ENCODE assay signal across 17 cellular contexts in genomic region chr19:7445104-7445503, GRCh38. TPM values are rescaled to one million over a fixed set of nuclear protein-coding genes. Genes with fewer than 3 reads are reported as not detected.
DNase-seq lines count a peak whose midpoint lies in the region; ATAC-seq lines count a peak whose summit lies in the region.
"Had no signal": no experiment of that assay in that cellular context is flagged by ENCODE, and none has a peak within 500 bp of the region (broad histone marks: within the 10 kb centered on the region; RNA-seq: fewer than 3 reads in every experiment).

No MANE protein-coding gene starts in this region.

- no peaks in the 10 kb centered on the region for H3K9me3 Mint-ChIP-seq in activated naive CD8-positive, alpha-beta T cell (ENCODE audit: low read depth)
- no peaks in the 10 kb centered on the region for H3K9me3 Mint-ChIP-seq in activated naive CD8-positive, alpha-beta T cell treated with anti-CD3 and anti-CD28 coated beads for 36 hours
- H3K9me3 Mint-ChIP-seq in activated naive CD8-positive, alpha-beta T cell treated with anti-CD3 and anti-CD28 coated beads, Interleukin-2, amount 50 U/mL, for 24 hours = no peaks in the 10 kb centered on the region
- H3K9me3 Mint-ChIP-seq: CD8-positive, alpha-beta memory T cell had no signal

- peaks cover 4% of the 10 kb centered on the region for H3K36me3 Mint-ChIP-seq in activated naive CD8-positive, alpha-beta T cell
- H3K36me3 Mint-ChIP-seq in activated naive CD8-positive, alpha-beta T cell treated with anti-CD3 and anti-CD28 coated beads for 36 hours = peaks cover 11% of the 10 kb centered on the region
- peaks cover 2% of the 10 kb centered on the region for H3K36me3 Mint-ChIP-seq in T-helper 17 cell (ENCODE audit: low read depth)
- H3K36me3 Mint-ChIP-seq in activated naive CD8-positive, alpha-beta T cell treated with anti-CD3 and anti-CD28 coated beads, Interleukin-2, amount 50 U/mL, for 24 hours (ENCODE audit: low read depth) = peaks cover 14% of the 10 kb centered on the region

- H3K9me3 ChIP-seq in T-helper 17 cell (ENCODE audit: control insufficient read depth, low read length, poor library complexity, severe bottlenecking) = no peaks in the 10 kb centered on the region
- H3K9me3 ChIP-seq: BE2C had no signal

- H3K27ac Mint-ChIP-seq in activated naive CD8-positive, alpha-beta T cell = peak overlapping the region; percentile 34
- no peak overlapping the region for H3K27ac Mint-ChIP-seq in activated naive CD8-positive, alpha-beta T cell treated with anti-CD3 and anti-CD28 coated beads for 36 hours
- peak overlapping the region; percentile 79 for H3K27ac Mint-ChIP-seq in T-helper 17 cell
- H3K27ac Mint-ChIP-seq in activated naive CD8-positive, alpha-beta T cell treated with anti-CD3 and anti-CD28 coated beads, Interleukin-2, amount 50 U/mL, for 24 hours = peak overlapping the region; percentile 19
- H3K27ac Mint-ChIP-seq: CD4-positive, CD25-positive, alpha-beta regulatory T cell; H9 had no signal

- no peaks in the 10 kb centered on the region for H3K27me3 Mint-ChIP-seq in activated naive CD8-positive, alpha-beta T cell
- H3K27me3 Mint-ChIP-seq in activated naive CD8-positive, alpha-beta T cell treated with anti-CD3 and anti-CD28 coated beads for 36 hours = no peaks in the 10 kb centered on the region
- no peaks in the 10 kb centered on the region for H3K27me3 Mint-ChIP-seq in T-helper 17 cell
- no peaks in the 10 kb centered on the region for H3K27me3 Mint-ChIP-seq in activated naive CD8-positive, alpha-beta T cell treated with anti-CD3 and anti-CD28 coated beads, Interleukin-2, amount 50 U/mL, for 24 hours
- H3K27me3 Mint-ChIP-seq: CD4-positive, CD25-positive, alpha-beta regulatory T cell; CD8-positive, alpha-beta memory T cell had no signal

- H3K4me1 Mint-ChIP-seq in activated naive CD8-positive, alpha-beta T cell (ENCODE audit: low read depth) = no peaks in the 10 kb centered on the region
- H3K4me1 Mint-ChIP-seq in activated naive CD8-positive, alpha-beta T cell treated with anti-CD3 and anti-CD28 coated beads for 36 hours = no peaks in the 10 kb centered on the region
- peaks cover under 1% of the 10 kb centered on the region for H3K4me1 Mint-ChIP-seq in T-helper 17 cell
- no peaks in the 10 kb centered on the region for H3K4me1 Mint-ChIP-seq in activated naive CD8-positive, alpha-beta T cell treated with anti-CD3 and anti-CD28 coated beads, Interleukin-2, amount 50 U/mL, for 24 hours
- H3K4me1 Mint-ChIP-seq: H9 had no signal

- no peak for ATAC-seq in T-helper 17 cell
- no peak for ATAC-seq in activated naive CD8-positive, alpha-beta T cell treated with anti-CD3 and anti-CD28 coated beads, Interleukin-2, amount 50 U/mL, for 24 hours
- no peak for ATAC-seq in HG03108 (IDR thresholded peaks at IDR 0.05; ENCODE audit: unreplicated experiment)

- DNase-seq in activated naive CD8-positive, alpha-beta T cell treated with anti-CD3 and anti-CD28 coated beads for 36 hours = no peak
- DNase-seq in T-helper 17 cell = no peak
- DNase-seq in activated naive CD8-positive, alpha-beta T cell treated with anti-CD3 and anti-CD28 coated beads, Interleukin-2, amount 50 U/mL, for 24 hours = no peak
- DNase-seq in NCI-H69 (lab: John Stamatoyannopoulos, UW) = no peak
- DNase-seq: ACHN; BE2C; C1 segment of cervical spinal cord; CD4-positive, CD25-positive, alpha-beta regulatory T cell; CD8-positive, alpha-beta memory T cell; COR-L47; H9; IMR-90 had no signal

- H3K27ac ChIP-seq in temporal lobe (ENCODE audit: low read depth, low read length) = peak overlapping the region; percentile 27
- H3K27ac ChIP-seq: HL-60 had no signal

- H3K4me3 Mint-ChIP-seq in activated naive CD8-positive, alpha-beta T cell = no peak overlapping the region
- H3K4me3 Mint-ChIP-seq in activated naive CD8-positive, alpha-beta T cell treated with anti-CD3 and anti-CD28 coated beads for 36 hours = no peak overlapping the region
- no peak overlapping the region for H3K4me3 Mint-ChIP-seq in T-helper 17 cell
- no peak overlapping the region for H3K4me3 Mint-ChIP-seq in activated naive CD8-positive, alpha-beta T cell treated with anti-CD3 and anti-CD28 coated beads, Interleukin-2, amount 50 U/mL, for 24 hours
- H3K4me3 Mint-ChIP-seq: CD4-positive, CD25-positive, alpha-beta regulatory T cell; H9 had no signal

RNA-seq across cellular contexts. Expression of gene PEX11G, which starts 43.7 kb away (rescaled TPM):
- total RNA-seq in activated naive CD8-positive, alpha-beta T cell treated with anti-CD3 and anti-CD28 coated beads for 36 hours = 1 to 10 TPM in 1 of 2 experiments, under 1 TPM in 1; 0.82 to 1.5 TPM
- not detected for total RNA-seq in T-helper 17 cell
- total RNA-seq in temporal lobe = 0.25 TPM
- total RNA-seq: CD4-positive, CD25-positive, alpha-beta regulatory T cell; HT1080 had no signal
